8 cellular contexts compared by ENCODE assay signal in the genomic region with DNA sequence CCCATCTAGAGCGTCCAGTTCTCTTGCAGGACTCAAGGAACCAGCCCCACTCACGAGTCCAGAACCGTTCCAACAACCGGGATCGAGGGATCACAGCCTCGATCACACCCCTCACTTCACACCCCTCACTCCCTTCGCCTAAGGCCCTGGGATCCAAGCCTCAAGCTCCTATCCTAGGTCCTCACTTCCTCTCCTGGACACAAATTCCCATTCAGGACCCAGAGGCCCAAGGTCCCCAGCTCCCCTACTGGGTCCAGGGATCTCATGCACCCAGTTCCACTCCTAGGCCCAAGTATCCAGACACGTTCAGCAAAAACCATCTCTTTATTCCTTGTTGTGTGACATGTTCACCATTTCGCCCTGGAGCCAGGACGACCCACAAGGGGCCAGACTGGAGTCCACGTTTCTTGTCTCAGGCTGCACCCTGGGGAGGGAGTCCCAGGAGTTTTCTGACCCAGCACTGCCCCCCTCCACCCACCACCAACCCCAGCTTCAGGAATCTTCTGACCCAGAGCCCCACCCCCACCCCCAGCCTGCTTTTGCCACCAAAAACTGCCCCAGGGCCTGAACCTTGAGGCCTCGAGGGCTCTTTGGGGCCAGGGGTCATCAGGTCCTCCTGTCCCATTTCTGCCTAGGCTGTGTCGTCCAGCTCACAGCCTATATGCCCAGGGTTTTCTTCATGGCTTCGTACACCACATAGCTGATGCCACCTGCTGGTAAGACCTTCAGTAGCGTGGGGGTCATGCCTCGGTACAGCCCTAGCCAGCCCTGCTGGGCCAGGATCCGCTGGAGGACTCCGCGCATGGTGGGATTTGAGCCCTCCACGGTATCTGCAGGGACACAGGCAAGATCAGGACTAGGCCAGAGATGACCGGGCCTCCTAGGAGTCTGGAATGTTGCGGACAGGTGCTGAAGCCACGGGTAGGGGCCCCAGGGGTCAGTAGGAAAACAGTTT. TPM values are rescaled to one million over a fixed set of nuclear protein-coding genes. Genes with fewer than 3 reads are reported as not detected.
A peak's percentile ranks its signal among the peaks of the same experiment; 100 is the strongest.
DNase-seq lines count a peak whose midpoint lies in the region; ATAC-seq and TF ChIP-seq lines count a peak whose summit lies in the region.

No MANE protein-coding gene starts in this region.

- H3K9me3 ChIP-seq in A673 (ENCODE audit: low read depth, low read length, poor library complexity, severe bottlenecking), result no peaks in the 10 kb centered on the region
- H3K9me3 ChIP-seq in HCT116 (ENCODE audit: control insufficient read depth in 1 of 2, insufficient read depth in 1 of 2, low read depth in 1 of 2, low read length in 2 of 2), result no peaks in the 10 kb centered on the region
- no peaks in the 10 kb centered on the region for H3K9me3 ChIP-seq in left lung
- no peaks in the 10 kb centered on the region for H3K9me3 ChIP-seq in upper lobe of left lung

- TF ChIP-seq RAD21 in HCT116 (IDR thresholded peaks at IDR 0.05; ENCODE audit: low read depth), result no peak

- POLR2A ChIA-PET in A673 (lab: Charles Lee; ENCODE audit: low non-redundant PET) (no interaction called here), HCT116 (lab: Charles Lee) (interaction anchor here (0.7 to 1.6 kb wide), 3 partner anchors 53 to 635 kb away, joined by 4 to 8 read pairs (median 7); a partner anchor contains a TSS)

- H3K9me2 ChIP-seq in HCT116 (ENCODE audit: insufficient read depth), result no peaks in the 10 kb centered on the region

- no peak for TF ChIP-seq EP300 in upper lobe of left lung (IDR thresholded peaks at IDR 0.05)

- H3K4me3 ChIP-seq in A673 (ENCODE audit: low read depth, low read length, poor library complexity, severe bottlenecking) (no peak overlapping the region), HCT116 (replicated peaks in 1 of 2; ENCODE audit: low read depth in 1 of 2, low read length in 2 of 2) (peak overlapping the region; percentile 17 to 27), left lung (peak overlapping the region in 1 of 2 donors; percentile 89), upper lobe of left lung (peak overlapping the region in 3 of 4 donors; percentile 30 to 39 (median 35))

- H3K9me3 Mint-ChIP-seq in activated T-helper 17 cell treated with anti-CD3 and anti-CD28 coated beads, Interleukin-2, amount 50 U/mL, for 72 hours, result no peaks in the 10 kb centered on the region

- peak overlapping the region; percentile 73 for H3K27ac ChIP-seq in A673 (ENCODE audit: low read depth, low read length, poor library complexity, severe bottlenecking)
- H3K27ac ChIP-seq in HCT116 (ENCODE audit: low read depth, low read length), result peak overlapping the region; percentile 80
- peak overlapping the region; percentile 87 for H3K27ac ChIP-seq in left lung
- H3K27ac ChIP-seq in upper lobe of left lung, result peak overlapping the region; percentile 71 to 86 (median 86)

- no peak for TF ChIP-seq POLR2A in HCT116 (IDR thresholded peaks at IDR 0.05; ENCODE audit: borderline replicate concordance, extremely low read depth, insufficient read depth, insufficient read length)
- TF ChIP-seq POLR2A in upper lobe of left lung (IDR thresholded peaks at IDR 0.05), result peak in 1 of 4 donors; percentile 1

- ATAC-seq in HCT116 (no peak), left lung (no peak), upper lobe of left lung (ENCODE audit: low FRiP score in 2 of 2) (no peak), GM21825 (IDR thresholded peaks at IDR 0.05; ENCODE audit: unreplicated experiment) (no peak)
- ATAC-seq in activated T-helper 17 cell treated with anti-CD3 and anti-CD28 coated beads, Interleukin-2, amount 50 U/mL, for 72 hours (replicated peaks), result no peak

- peaks cover 14% of the 10 kb centered on the region for H3K4me1 ChIP-seq in A673 (ENCODE audit: insufficient read depth, low read length, poor library complexity, severe bottlenecking)
- H3K4me1 ChIP-seq in HCT116 (ENCODE audit: control insufficient read depth in 1 of 2, insufficient read depth in 2 of 2, low read length in 2 of 2), result peaks cover 8 to 30% of the 10 kb centered on the region in 2 experiments; a peak in 3 of 4 replicates
- H3K4me1 ChIP-seq in left lung, result peaks cover 10 to 32% of the 10 kb centered on the region in 2 donors
- peaks cover 19 to 38% (median 22%) of the 10 kb centered on the region in 4 donors for H3K4me1 ChIP-seq in upper lobe of left lung

- peaks cover 8% of the 10 kb centered on the region for H3K4me1 Mint-ChIP-seq in activated T-helper 17 cell treated with anti-CD3 and anti-CD28 coated beads, Interleukin-2, amount 50 U/mL, for 72 hours

- no peak overlapping the region for H2AFZ ChIP-seq in HCT116 (ENCODE audit: low read depth, low read length, poor library complexity, severe bottlenecking)

- TF ChIP-seq CTCF in A673 (conservative IDR thresholded peaks at IDR 0.05; ENCODE audit: low read depth, low read length) (peak; percentile 30; the same call in 1 of the 2 replicates), HCT116 (IDR thresholded peaks at IDR 0.05 in 2 of 3, conservative IDR thresholded peaks at IDR 0.05 in 1 of 3; ENCODE audit: borderline replicate concordance in 1 of 3, insufficient read depth in 1 of 3, low read depth in 2 of 3, low read length in 2 of 3) (peak in 2 of 3 experiments; percentile 55 to 63; a peak in 4 of 6 replicates), left lung (IDR thresholded peaks at IDR 0.05) (no peak), upper lobe of left lung (IDR thresholded peaks at IDR 0.05) (no peak)

- no TSS peak for BruUV-seq in A673 (replicated peaks; lab: Mats Ljungman, UMichigan)
- TSS peak; percentile 92 for BruUV-seq in HCT116 (replicated peaks; lab: Mats Ljungman, UMichigan)

- RAD21 ChIA-PET in HCT116 (lab: Charles Lee; ENCODE audit: low non-redundant PET in 1 of 2, low total read pairs in 2 of 2, uncharacterized antibody in 2 of 2, unreplicated experiment in 2 of 2), result interaction anchor here (0.6 kb wide), 2 partner anchors 33 to 162 kb away, joined by 3 to 6 read pairs; no protein-coding TSS in a partner anchor

- H3K36me3 Mint-ChIP-seq in activated T-helper 17 cell treated with anti-CD3 and anti-CD28 coated beads, Interleukin-2, amount 50 U/mL, for 72 hours (ENCODE audit: low read depth), result peaks cover 30% of the 10 kb centered on the region

- peak overlapping the region; percentile 71 for H3K4me3 Mint-ChIP-seq in activated T-helper 17 cell treated with anti-CD3 and anti-CD28 coated beads, Interleukin-2, amount 50 U/mL, for 72 hours

- H3K27me3 Mint-ChIP-seq in activated T-helper 17 cell treated with anti-CD3 and anti-CD28 coated beads, Interleukin-2, amount 50 U/mL, for 72 hours, result no peaks in the 10 kb centered on the region

- H3K4me2 ChIP-seq in HCT116 (ENCODE audit: low read length), result peak overlapping the region; percentile 57

- CTCF ChIA-PET in A673 (lab: Charles Lee), result no interaction called here
- CTCF ChIA-PET in HCT116 (lab: Charles Lee), result interaction anchor here (1.1 to 1.4 kb wide), 5 partner anchors 8 to 300 kb away, joined by 3 to 4 read pairs (median 3); a partner anchor contains a TSS

- intact Hi-C loops in A673 (cut with micrococcal nuclease; ENCODE audit: unreplicated experiment) (no loop called here), HCT116 (cut with micrococcal nuclease) (no loop called here), left lung (cut with DNase I) (no loop called here)

- no peak for DNase-seq in A673 (ENCODE audit: low spot score)
- peak; percentile 24 for DNase-seq in HCT116 (ENCODE audit: low read depth, low spot score)
- DNase-seq in left lung, result no peak
- DNase-seq in upper lobe of left lung, result no peak
- no peak for DNase-seq in NCI-H1436 treated with DMSO at 0.1 percent for 48 hours (lab: John Stamatoyannopoulos, UW)
- DNase-seq in medulla oblongata (ENCODE audit: extremely low spot score), result no peak

- peak overlapping the region; percentile 77 for H3K27ac Mint-ChIP-seq in activated T-helper 17 cell treated with anti-CD3 and anti-CD28 coated beads, Interleukin-2, amount 50 U/mL, for 72 hours

- H4K20me1 ChIP-seq in HCT116 (ENCODE audit: insufficient read depth), result peaks cover 30% of the 10 kb centered on the region; the same call in 1 of the 2 replicates

- WGBS in upper lobe of left lung, 2 donors, result 94 to 97% methylated on average over 20 to 23 of the region's 23 CpGs

- H3K79me2 ChIP-seq in HCT116 (ENCODE audit: insufficient read depth, low read length), result peaks cover 32% of the 10 kb centered on the region

- H3K9ac ChIP-seq in HCT116 (ENCODE audit: low read length), result peak overlapping the region; percentile 9; the same call in 1 of the 2 replicates

- no peaks in the 10 kb centered on the region for H3K27me3 ChIP-seq in A673 (replicated peaks; ENCODE audit: insufficient read depth, low read depth, low read length, poor library complexity)
- no peaks in the 10 kb centered on the region for H3K27me3 ChIP-seq in HCT116 (ENCODE audit: insufficient read depth, low read length)
- H3K27me3 ChIP-seq in left lung, result no peaks in the 10 kb centered on the region
- no peaks in the 10 kb centered on the region for H3K27me3 ChIP-seq in upper lobe of left lung

- H3K36me3 ChIP-seq in A673 (ENCODE audit: insufficient read depth, low read length, poor library complexity, severe bottlenecking) (peaks cover 19% of the 10 kb centered on the region), HCT116 (ENCODE audit: control insufficient read depth in 1 of 2, insufficient read depth in 2 of 2, low read length in 2 of 2) (peaks cover 11 to 17% of the 10 kb centered on the region in 2 experiments; a peak in 3 of 4 replicates), left lung (peaks cover 0 to 9% of the 10 kb centered on the region in 2 donors), upper lobe of left lung (peaks cover 0 to 14% (median 11%) of the 10 kb centered on the region in 4 donors)

RNA-seq across cellular contexts. Expression of a gene that starts 1.4 kb away (rescaled TPM):
- total RNA-seq in A673 (2021), result 649 and 671 TPM in 2 replicates
- 553 TPM for total RNA-seq in HCT116 (2021; ENCODE audit: unreplicated experiment)
- polyA plus RNA-seq in HCT116 (2012), result 341 and 370 TPM in 2 replicates
- total RNA-seq in activated T-helper 17 cell treated with anti-CD3 and anti-CD28 coated beads, Interleukin-2, amount 50 U/mL, for 72 hours, result 100 to 1,000 TPM; 214 to 354 TPM
- total RNA-seq in left lung, result 100 to 1,000 TPM; 173 to 203 TPM
- total RNA-seq in upper lobe of left lung, result 100 to 1,000 TPM; 115 to 198 (median 133) TPM

RNA-seq across cellular contexts. Expression of a gene that starts 7.6 kb away (rescaled TPM):
- 0.39 and 0.44 TPM in 2 replicates for total RNA-seq in A673 (2021)
- total RNA-seq in HCT116 (2021; ENCODE audit: unreplicated experiment), result 0.93 TPM
- polyA plus RNA-seq in HCT116 (2012), result 1.00 and 1.4 TPM in 2 replicates
- total RNA-seq in activated T-helper 17 cell treated with anti-CD3 and anti-CD28 coated beads, Interleukin-2, amount 50 U/mL, for 72 hours, result not detected
- under 1 TPM; 0.31 to 0.58 TPM for total RNA-seq in left lung
- under 1 TPM in 2 of 6 donors, not detected in 4; 0.24 to 0.49 TPM for total RNA-seq in upper lobe of left lung

RNA-seq across cellular contexts. Expression of a gene that starts 33.0 kb away (rescaled TPM):
- total RNA-seq in A673 (2021) (100 and 106 TPM in 2 replicates), HCT116 (2021; ENCODE audit: unreplicated experiment) (82.0 TPM), left lung (10 to 100 TPM; 39.6 to 43.4 TPM), upper lobe of left lung (10 to 100 TPM; 40.3 to 76.6 (median 51.0) TPM)
- polyA plus RNA-seq in HCT116 (2012), result 84.2 and 85.5 TPM in 2 replicates
- total RNA-seq in activated T-helper 17 cell treated with anti-CD3 and anti-CD28 coated beads, Interleukin-2, amount 50 U/mL, for 72 hours, result 10 to 100 TPM; 53.8 to 56.1 TPM

RNA-seq across cellular contexts. Expression of a gene that starts 33.6 kb away (rescaled TPM):
- total RNA-seq in A673 (2021) (39.9 and 56.0 TPM in 2 replicates), HCT116 (2021; ENCODE audit: unreplicated experiment) (89.5 TPM), left lung (100 to 1,000 TPM in 1 of 2 donors, 10 to 100 TPM in 1; 57.9 to 118 TPM), upper lobe of left lung (100 to 1,000 TPM in 1 of 6 donors, 10 to 100 TPM in 5; 29.3 to 133 (median 64.5) TPM)
- 78.8 and 79.0 TPM in 2 replicates for polyA plus RNA-seq in HCT116 (2012)
- total RNA-seq in activated T-helper 17 cell treated with anti-CD3 and anti-CD28 coated beads, Interleukin-2, amount 50 U/mL, for 72 hours, result 1 to 10 TPM; 7.8 to 7.9 TPM

RNA-seq across cellular contexts. Expression of a gene that starts 38.1 kb away (rescaled TPM):
- total RNA-seq in A673 (2021) (not detected in 2 replicates), HCT116 (2021; ENCODE audit: unreplicated experiment) (40.5 TPM), left lung (10 to 100 TPM; 38.1 to 78.8 TPM), upper lobe of left lung (100 to 1,000 TPM in 1 of 6 donors, 10 to 100 TPM in 5; 51.1 to 120 (median 74.1) TPM)
- polyA plus RNA-seq in HCT116 (2012), result 47.9 and 49.7 TPM in 2 replicates
- 1 to 10 TPM in 1 of 2 donors, not detected in 1; 2.2 TPM for total RNA-seq in activated T-helper 17 cell treated with anti-CD3 and anti-CD28 coated beads, Interleukin-2, amount 50 U/mL, for 72 hours

Comparison
In these comparisons a context has a peak if more than half of its experiments do, and no peak if none do; other contexts are left out.
1. CTCF ChIP-seq: peak in A673 (single experiment) and HCT116 (2 of 3); none in left lung (0 of 2) and upper lobe of left lung (0 of 6).
2. Peak in every context shown above with its lines, with median percentiles within 50 percentile points of each other: H3K27ac ChIP-seq.